Comparison of ENCODE assay signal across 20 cellular contexts in the genomic region with DNA sequence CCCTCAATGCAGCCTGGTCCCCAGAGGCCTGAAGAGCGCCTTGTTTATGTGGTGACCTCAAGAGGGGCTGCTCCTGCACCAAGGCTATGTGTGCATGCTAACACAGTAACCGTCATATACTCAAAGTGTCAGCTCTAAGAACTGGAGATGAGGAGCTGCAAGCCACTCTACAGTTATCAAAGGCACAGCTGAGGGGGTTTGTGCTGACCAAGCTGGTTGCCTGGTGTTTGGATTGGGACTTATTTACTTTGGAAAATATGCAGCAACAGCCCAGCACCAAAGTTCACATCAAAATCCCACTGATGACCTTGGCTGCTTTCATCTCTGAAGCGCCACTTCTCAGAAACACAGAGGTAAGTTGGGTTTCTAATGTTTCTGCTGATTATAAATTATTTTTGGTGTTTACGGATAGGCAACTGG. TPM values are rescaled to one million over a fixed set of nuclear protein-coding genes. Genes with fewer than 3 reads are reported as not detected.
A peak's percentile ranks its signal among the peaks of the same experiment; 100 is the strongest.
DNase-seq lines count a peak whose midpoint lies in the region; ATAC-seq and TF ChIP-seq lines count a peak whose summit lies in the region.
"Had no signal": no experiment of that assay in that cellular context is flagged by ENCODE, and none has a peak within 500 bp of the region (broad histone marks: within the 10 kb centered on the region; RNA-seq: fewer than 3 reads in every experiment).

A gene with protein sequence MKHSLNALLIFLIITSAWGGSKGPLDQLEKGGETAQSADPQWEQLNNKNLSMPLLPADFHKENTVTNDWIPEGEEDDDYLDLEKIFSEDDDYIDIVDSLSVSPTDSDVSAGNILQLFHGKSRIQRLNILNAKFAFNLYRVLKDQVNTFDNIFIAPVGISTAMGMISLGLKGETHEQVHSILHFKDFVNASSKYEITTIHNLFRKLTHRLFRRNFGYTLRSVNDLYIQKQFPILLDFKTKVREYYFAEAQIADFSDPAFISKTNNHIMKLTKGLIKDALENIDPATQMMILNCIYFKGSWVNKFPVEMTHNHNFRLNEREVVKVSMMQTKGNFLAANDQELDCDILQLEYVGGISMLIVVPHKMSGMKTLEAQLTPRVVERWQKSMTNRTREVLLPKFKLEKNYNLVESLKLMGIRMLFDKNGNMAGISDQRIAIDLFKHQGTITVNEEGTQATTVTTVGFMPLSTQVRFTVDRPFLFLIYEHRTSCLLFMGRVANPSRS (plus strand): TSS at position 321 of the 420 bp plus-strand sequence. CDS start 5,200 bp downstream, outside the sequence.

- TF ChIP-seq RAD21 in liver (IDR thresholded peaks at IDR 0.05): peak; percentile 25 to 31

- ATAC-seq in right cardiac atrium (no peak), GM18498 (IDR thresholded peaks at IDR 0.05; ENCODE audit: unreplicated experiment) (no peak), HG03442 (IDR thresholded peaks at IDR 0.05; ENCODE audit: unreplicated experiment) (no peak)
- ATAC-seq: CD8-positive, alpha-beta T cell; GM12878; GM23338 had no signal

- whole genome bisulfite sequencing in right cardiac atrium: 89% methylated on average over 4 of the region's 4 CpGs
- 44% methylated on average over 4 of the region's 4 CpGs for WGBS in liver

- H3K4me1 ChIP-seq in right cardiac atrium (ENCODE audit: control insufficient read depth, insufficient read depth, low read length): peaks cover 10% of the 10 kb centered on the region
- H3K4me1 ChIP-seq in left ventricle myocardium inferior: peaks cover 32% of the 10 kb centered on the region
- H3K4me1 ChIP-seq in ascending aorta: no peaks in the 10 kb centered on the region
- H3K4me1 ChIP-seq in liver (ENCODE audit: control insufficient read depth in 4 of 4, insufficient read depth in 4 of 4, low read length in 3 of 4): peaks cover 18 to 42% (median 28%) of the 10 kb centered on the region in 4 donors
- H3K4me1 ChIP-seq in uterus: no peaks in the 10 kb centered on the region
- no peaks in the 10 kb centered on the region for H3K4me1 ChIP-seq in HAP-1

- H3K27me3 ChIP-seq in right cardiac atrium (ENCODE audit: control insufficient read depth, insufficient read depth) (no peaks in the 10 kb centered on the region), left ventricle myocardium inferior (ENCODE audit: low read depth) (no peaks in the 10 kb centered on the region), ascending aorta (no peaks in the 10 kb centered on the region), liver (ENCODE audit: control insufficient read depth in 4 of 4, insufficient read depth in 4 of 4, low read length in 3 of 4) (no peaks in the 10 kb centered on the region), uterus (no peaks in the 10 kb centered on the region), HAP-1 (ENCODE audit: low read depth) (no peaks in the 10 kb centered on the region)

- peak within 1 kb of the TSS; percentile 70 to 99 for H3K9ac ChIP-seq in liver (ENCODE audit: low read depth in 1 of 2, low read length in 2 of 2)

- in situ Hi-C loops in HAP-1 (cut with MboI; ENCODE audit: low sequenced_read_pairs): no loop called here

- peak within 1 kb of the TSS; percentile 30 for H3K27ac ChIP-seq in right cardiac atrium (ENCODE audit: low read length)
- no peak within 1 kb of the TSS for H3K27ac ChIP-seq in left ventricle myocardium inferior (replicated peaks)
- H3K27ac ChIP-seq in ascending aorta: peak within 1 kb of the TSS; percentile 24 to 44
- peak within 1 kb of the TSS; percentile 76 to 96 for H3K27ac ChIP-seq in liver (ENCODE audit: low read depth in 1 of 2, low read length in 2 of 2)
- H3K27ac ChIP-seq in uterus: peak within 1 kb of the TSS; percentile 17 to 84

- no peak for TF ChIP-seq CTCF in left ventricle myocardium inferior (IDR thresholded peaks at IDR 0.05; ENCODE audit: borderline replicate concordance)
- no peak for TF ChIP-seq CTCF in ascending aorta (IDR thresholded peaks at IDR 0.05)
- no peak for TF ChIP-seq CTCF in liver (IDR thresholded peaks at IDR 0.05; ENCODE audit: low read depth, low read length, missing input control)
- no peak for TF ChIP-seq CTCF in uterus (IDR thresholded peaks at IDR 0.05)

- H3K9me3 ChIP-seq in right cardiac atrium (ENCODE audit: control insufficient read depth, low read length) (no peaks in the 10 kb centered on the region), left ventricle myocardium inferior (replicated peaks) (no peaks in the 10 kb centered on the region), ascending aorta (no peaks in the 10 kb centered on the region), liver (ENCODE audit: control insufficient read depth in 4 of 4, low read length in 3 of 4) (no peaks in the 10 kb centered on the region), uterus (no peaks in the 10 kb centered on the region), HAP-1 (no peaks in the 10 kb centered on the region)

- no peak for TF ChIP-seq POLR2A in uterus (IDR thresholded peaks at IDR 0.05)

- H3K4me3 ChIP-seq in right cardiac atrium (ENCODE audit: low read length) (no peak within 1 kb of the TSS), left ventricle myocardium inferior (no peak within 1 kb of the TSS), ascending aorta (no peak within 1 kb of the TSS), liver (ENCODE audit: low read depth in 1 of 3, low read length in 3 of 3) (peak within 1 kb of the TSS; percentile 30 to 75 (median 49)), uterus (no peak within 1 kb of the TSS), HAP-1 (no peak within 1 kb of the TSS)
- H3K4me3 ChIP-seq: GM12878, GM23338 had no signal

- DNase-seq in right cardiac atrium (no peak), left ventricle myocardium inferior (no peak), ascending aorta (ENCODE audit: low spot score in 2 of 2) (no peak), uterus (no peak), HAP-1 (ENCODE audit: low spot score in 2 of 2) (no peak)
- DNase-seq: CD8-positive, alpha-beta T cell; GDM1; NCI-H1048; NCI-H146; NCI-H2081 treated with DMSO at 0.1 percent for 48 hours; NCI-H2227 treated with DMSO at 0.1 percent for 48 hours; NCI-H69; RPMI8226; SIG-M5 had no signal

- H3K36me3 ChIP-seq in left ventricle myocardium inferior: peaks cover 39% of the 10 kb centered on the region
- H3K36me3 ChIP-seq in ascending aorta: peaks cover 6 to 19% of the 10 kb centered on the region in 2 donors
- peaks cover 0 to 2% (median 0%) of the 10 kb centered on the region in 4 donors for H3K36me3 ChIP-seq in liver (ENCODE audit: control insufficient read depth in 4 of 4, insufficient read depth in 3 of 4, low read depth in 1 of 4, low read length in 3 of 4)
- no peaks in the 10 kb centered on the region for H3K36me3 ChIP-seq in uterus
- no peaks in the 10 kb centered on the region for H3K36me3 ChIP-seq in HAP-1 (replicated peaks)

- intact Hi-C loops in right cardiac atrium (cut with DNase I) (no loop called here), left ventricle myocardium inferior (cut with micrococcal nuclease) (no loop called here), ascending aorta (cut with DNase I) (no loop called here), uterus (cut with DNase I; ENCODE audit: low total_unique reads) (no loop called here)

TF ChIP-seq in liver, 16 proteins besides CTCF, POLR2A, EP300 and RAD21 (continues in another document):
- TF ChIP-seq FOXA2 (IDR thresholded peaks at IDR 0.05): peak; percentile 99
- peak in 1 of 2 donors; percentile 75 for TF ChIP-seq JUND (IDR thresholded peaks at IDR 0.05)
- TF ChIP-seq, protein P1, sequence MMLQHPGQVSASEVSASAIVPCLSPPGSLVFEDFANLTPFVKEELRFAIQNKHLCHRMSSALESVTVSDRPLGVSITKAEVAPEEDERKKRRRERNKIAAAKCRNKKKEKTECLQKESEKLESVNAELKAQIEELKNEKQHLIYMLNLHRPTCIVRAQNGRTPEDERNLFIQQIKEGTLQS (IDR thresholded peaks at IDR 0.05): peak; percentile 65
- TF ChIP-seq, protein P2, sequence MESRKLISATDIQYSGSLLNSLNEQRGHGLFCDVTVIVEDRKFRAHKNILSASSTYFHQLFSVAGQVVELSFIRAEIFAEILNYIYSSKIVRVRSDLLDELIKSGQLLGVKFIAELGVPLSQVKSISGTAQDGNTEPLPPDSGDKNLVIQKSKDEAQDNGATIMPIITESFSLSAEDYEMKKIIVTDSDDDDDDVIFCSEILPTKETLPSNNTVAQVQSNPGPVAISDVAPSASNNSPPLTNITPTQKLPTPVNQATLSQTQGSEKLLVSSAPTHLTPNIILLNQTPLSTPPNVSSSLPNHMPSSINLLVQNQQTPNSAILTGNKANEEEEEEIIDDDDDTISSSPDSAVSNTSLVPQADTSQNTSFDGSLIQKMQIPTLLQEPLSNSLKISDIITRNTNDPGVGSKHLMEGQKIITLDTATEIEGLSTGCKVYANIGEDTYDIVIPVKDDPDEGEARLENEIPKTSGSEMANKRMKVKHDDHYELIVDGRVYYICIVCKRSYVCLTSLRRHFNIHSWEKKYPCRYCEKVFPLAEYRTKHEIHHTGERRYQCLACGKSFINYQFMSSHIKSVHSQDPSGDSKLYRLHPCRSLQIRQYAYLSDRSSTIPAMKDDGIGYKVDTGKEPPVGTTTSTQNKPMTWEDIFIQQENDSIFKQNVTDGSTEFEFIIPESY (IDR thresholded peaks at IDR 0.05): peak; percentile 64
- peak; percentile 69 for TF ChIP-seq HNF4G (IDR thresholded peaks at IDR 0.05)
- TF ChIP-seq YY1 (IDR thresholded peaks at IDR 0.05): peak; percentile 53
- TF ChIP-seq NR2F2 (IDR thresholded peaks at IDR 0.05): no peak
- no peak for TF ChIP-seq GABPA (IDR thresholded peaks at IDR 0.05 in 1 of 2, conservative IDR thresholded peaks at IDR 0.05 in 1 of 2)

RNA-seq across cellular contexts. Expression of the gene that starts here (rescaled TPM):
- under 1 TPM; 0.20 to 0.76 (median 0.56) TPM for total RNA-seq in right cardiac atrium
- polyA plus RNA-seq in right cardiac atrium: 1.4 TPM
- 0.16 TPM for total RNA-seq in left ventricle myocardium inferior
- not detected for total RNA-seq in ascending aorta
- 100 to 1,000 TPM; 117 to 176 TPM for total RNA-seq in liver
- polyA plus RNA-seq in liver: 100 to 1,000 TPM; 166 to 173 TPM
- 1 to 10 TPM in 2 of 4 donors, not detected in 2; 1.0 to 4.5 TPM for total RNA-seq in uterus
- total RNA-seq: CD8-positive, alpha-beta T cell; GM23338; MCF 10A had no signal
- polyA plus RNA-seq: GM23338 had no signal

Comparison
In these comparisons a context has a peak if more than half of its experiments do, and no peak if none do; other contexts are left out.
1. RNA of the gene that starts here (total RNA-seq): 117 to 176 TPM in liver; 1.0 to 4.5 TPM in uterus, 0.20 to 0.76 TPM in right cardiac atrium, 0.16 TPM in left ventricle myocardium inferior (single experiment) and not detected in ascending aorta (single experiment); every median in the first group is over 10 times any median in the second.
2. RNA of the gene that starts here (polyA plus RNA-seq): 166 to 173 TPM in liver; 1.4 TPM in right cardiac atrium (single experiment); every median in the first group is over 10 times any median in the second.
3. H3K4me3 ChIP-seq: peak in liver (3 of 3); none in right cardiac atrium (single experiment), left ventricle myocardium inferior (single experiment), ascending aorta (0 of 2), uterus (0 of 2) and HAP-1 (single experiment).